10 cellular contexts compared by ENCODE assay signal in genomic region chr3:58041182-58041825, GRCh38. TPM values are rescaled to one million over a fixed set of nuclear protein-coding genes. Genes with fewer than 3 reads are reported as not detected.
DNase-seq lines count a peak whose midpoint lies in the region; ATAC-seq, FAIRE-seq and TF ChIP-seq lines count a peak whose summit lies in the region.
"Had no signal": no experiment of that assay in that cellular context is flagged by ENCODE, and none has a peak within 500 bp of the region (broad histone marks: within the 10 kb centered on the region; RNA-seq: fewer than 3 reads in every experiment).

No MANE protein-coding gene starts in this region.

- H3K27me3 ChIP-seq in breast epithelium: no peaks in the 10 kb centered on the region

- H3K4me1 Mint-ChIP-seq in naive thymus-derived CD8-positive, alpha-beta T cell: peaks cover 29 to 85% (median 83%) of the 10 kb centered on the region in 4 donors

- no peaks in the 10 kb centered on the region for H3K27me3 Mint-ChIP-seq in naive thymus-derived CD8-positive, alpha-beta T cell

- H3K36me3 ChIP-seq in breast epithelium: no peaks in the 10 kb centered on the region

- H3K36me3 Mint-ChIP-seq in naive thymus-derived CD8-positive, alpha-beta T cell: peaks cover 0 to 7% (median 3%) of the 10 kb centered on the region in 3 donors

- H3K4me1 ChIP-seq in breast epithelium: peaks cover 10 to 20% of the 10 kb centered on the region in 2 donors

- POLR2A ChIA-PET in naive thymus-derived CD8-positive, alpha-beta T cell (lab: Charles Lee): interaction anchor here (1.2 kb wide), 1 partner anchor 74 kb away, joined by 3 read pairs; no protein-coding TSS in a partner anchor

- no peaks in the 10 kb centered on the region for H3K9me3 ChIP-seq in breast epithelium

- FAIRE-seq in urothelium cell line (lab: Jason Lieb, UNC): no peak

- TF ChIP-seq CTCF in breast epithelium (IDR thresholded peaks at IDR 0.05): no peak

- peak overlapping the region; percentile 38 to 80 (median 67) for H3K27ac Mint-ChIP-seq in naive thymus-derived CD8-positive, alpha-beta T cell
- H3K27ac Mint-ChIP-seq: stimulated activated effector memory CD8-positive, alpha-beta T cell treated with anti-CD3 and anti-CD28 coated beads, Interleukin-12 subunit alpha, Interleukin-12 subunit beta, amount 100 ng/mL, for 72 hours had no signal

- intact Hi-C loops in breast epithelium (cut with DNase I; ENCODE audit: low total_unique reads): no loop called here

- DNase-seq in EH (ENCODE audit: low read depth) (peak; percentile 57), breast epithelium (ENCODE audit: low spot score in 2 of 2) (no peak), urothelium cell line (ENCODE audit: low spot score) (no peak), NCI-H2171 treated with DMSO at 0.1 percent for 48 hours (lab: John Stamatoyannopoulos, UW) (no peak)
- no peak for DNase-seq in naive thymus-derived CD8-positive, alpha-beta T cell
- no peak for DNase-seq in activated CD4-positive, alpha-beta T cell treated with anti-CD3 and anti-CD28 coated beads for 4 hours

- H3K27ac ChIP-seq in breast epithelium: peak overlapping the region; percentile 77 to 86
- H3K27ac ChIP-seq: HL-60 had no signal

- H3K4me3 ChIP-seq in breast epithelium: peak overlapping the region in 1 of 3 donors; percentile 8

- TF ChIP-seq POLR2A in breast epithelium (IDR thresholded peaks at IDR 0.05): no peak

- ATAC-seq in HG03571 (IDR thresholded peaks at IDR 0.05; ENCODE audit: unreplicated experiment): peak; percentile 9
- peak; percentile 49 to 59 for ATAC-seq in naive thymus-derived CD8-positive, alpha-beta T cell
- no peak for ATAC-seq in HG02852 (IDR thresholded peaks at IDR 0.05; ENCODE audit: unreplicated experiment)

- peak overlapping the region in 7 of 10 donors; percentile 39 to 64 (median 50) for H3K4me3 Mint-ChIP-seq in naive thymus-derived CD8-positive, alpha-beta T cell
- H3K4me3 Mint-ChIP-seq: stimulated activated effector memory CD8-positive, alpha-beta T cell treated with anti-CD3 and anti-CD28 coated beads, Interleukin-12 subunit alpha, Interleukin-12 subunit beta, amount 100 ng/mL, for 72 hours had no signal

- H3K9me3 Mint-ChIP-seq in naive thymus-derived CD8-positive, alpha-beta T cell: no peaks in the 10 kb centered on the region
- H3K9me3 Mint-ChIP-seq: stimulated activated effector memory CD8-positive, alpha-beta T cell treated with anti-CD3 and anti-CD28 coated beads, Interleukin-12 subunit alpha, Interleukin-12 subunit beta, amount 100 ng/mL, for 72 hours had no signal

RNA-seq across cellular contexts. Expression of gene FLNB, which starts 33.1 kb away (rescaled TPM):
- 100 to 1,000 TPM in 2 of 3 donors, 10 to 100 TPM in 1; 40.3 to 242 (median 164) TPM for total RNA-seq in breast epithelium
- total RNA-seq in naive thymus-derived CD8-positive, alpha-beta T cell: 10 to 100 TPM; 75.2 to 76.7 TPM
- polyA plus RNA-seq in naive thymus-derived CD8-positive, alpha-beta T cell: 10 to 100 TPM; 11.8 to 32.2 (median 24.4) TPM
